ENCODE assay signal across 8 cellular contexts in genomic region chr15:63402498-63403253, GRCh38. TPM values are rescaled to one million over a fixed set of nuclear protein-coding genes. Genes with fewer than 3 reads are reported as not detected.
A peak's percentile ranks its signal among the peaks of the same experiment; 100 is the strongest.
DNase-seq lines count a peak whose midpoint lies in the region; ATAC-seq and TF ChIP-seq lines count a peak whose summit lies in the region.

No MANE protein-coding gene starts in this region.

- H3K27ac Mint-ChIP-seq in osteocyte (ENCODE audit: unreplicated experiment) = no peak overlapping the region

- no peak overlapping the region for H2AFZ ChIP-seq in IMR-90 (replicated peaks; ENCODE audit: low read length, poor library complexity)

- H4K20me1 ChIP-seq in IMR-90 (ENCODE audit: insufficient read depth, low read length) = no peaks in the 10 kb centered on the region

- H3K4me2 ChIP-seq in IMR-90 (ENCODE audit: low read depth, low read length) = no peak overlapping the region

- CTCF ChIA-PET in IMR-90 (lab: Yijun Ruan, JAX) = interaction anchor here (0.6 to 1.0 kb wide), 3 partner anchors 12 to 102 kb away, joined by 3 to 4 read pairs (median 3); no protein-coding TSS in a partner anchor

- H3K79me1 ChIP-seq in IMR-90 (ENCODE audit: low read depth in 1 of 2, low read length in 2 of 2) = no peaks in the 10 kb centered on the region

- no peak overlapping the region for H3K14ac ChIP-seq in IMR-90 (replicated peaks; ENCODE audit: low read depth, low read length)

- peaks cover 4% of the 10 kb centered on the region; the same call in 1 of the 2 replicates for H3K9me1 ChIP-seq in IMR-90 (ENCODE audit: insufficient read depth, low read length)

- no peaks in the 10 kb centered on the region for H3K9me3 Mint-ChIP-seq in osteocyte (ENCODE audit: unreplicated experiment)

- peak; percentile 77 for TF ChIP-seq CTCF in IMR-90 (conservative IDR thresholded peaks at IDR 0.05; ENCODE audit: low read depth, low read length)
- TF ChIP-seq CTCF in osteocyte (IDR thresholded peaks at IDR 0.05) = peak; percentile 73

- WGBS in IMR-90 (ENCODE audit: extremely low coverage in 2 of 2, insufficient read length in 1 of 2), 2 experiments = 61% methylated on average over 2 of the region's 7 CpGs; no CpG with 5 or more reads in 1 of the 2 experiments

- no peaks in the 10 kb centered on the region for H3K9me3 ChIP-seq in IMR-90 (ENCODE audit: control insufficient read depth, insufficient read depth, low read length)

- H3K4ac ChIP-seq in IMR-90 (ENCODE audit: low read depth, low read length) = peak overlapping the region; percentile 49

- peak overlapping the region; percentile 75; the same call in 1 of the 2 replicates for H2BK120ac ChIP-seq in IMR-90 (ENCODE audit: low read depth, low read length)

- no peak overlapping the region for H4K8ac ChIP-seq in IMR-90 (ENCODE audit: low read depth in 2 of 2, low read length in 2 of 2)

- H3K4me3 Mint-ChIP-seq in osteocyte (ENCODE audit: unreplicated experiment) = no peak overlapping the region

- peak overlapping the region; percentile 81; the same call in 1 of the 2 replicates for H4K5ac ChIP-seq in IMR-90 (ENCODE audit: low read depth, low read length)

- no peak overlapping the region; the same call in 1 of the 2 replicates for H2AK5ac ChIP-seq in IMR-90 (ENCODE audit: low read depth, low read length)

- H3K4me1 Mint-ChIP-seq in osteocyte (ENCODE audit: unreplicated experiment) = peaks cover 18% of the 10 kb centered on the region

- H3K27me3 Mint-ChIP-seq in osteocyte (ENCODE audit: unreplicated experiment) = no peaks in the 10 kb centered on the region

- ATAC-seq in IMR-90 (ENCODE audit: low read depth) (peak; percentile 76), SK-N-SH treated with all-trans-retinoic acid at 6 μM for 48 hours (peak; percentile 83), GM21381 (IDR thresholded peaks at IDR 0.05; ENCODE audit: unreplicated experiment) (no peak)

- H4K91ac ChIP-seq in IMR-90 (ENCODE audit: insufficient read depth, low read depth, low read length) = no peak overlapping the region

- no TSS peak for BruUV-seq in IMR-90 (replicated peaks; lab: Mats Ljungman, UMichigan)

- H3K18ac ChIP-seq in IMR-90 (ENCODE audit: low read depth, low read length) = peak overlapping the region; percentile 61; the same call in 1 of the 2 replicates

- no peaks in the 10 kb centered on the region for H3K36me3 Mint-ChIP-seq in osteocyte (ENCODE audit: unreplicated experiment)

- H2AK9ac ChIP-seq in IMR-90 (replicated peaks; ENCODE audit: low read depth, low read length, poor library complexity) = no peak overlapping the region

- H2BK15ac ChIP-seq in IMR-90 (ENCODE audit: low read depth, low read length) = peak overlapping the region; percentile 80; the same call in 1 of the 3 replicates

- peaks cover 7% of the 10 kb centered on the region; the same call in 1 of the 2 replicates for H3K4me1 ChIP-seq in IMR-90 (ENCODE audit: control insufficient read depth, insufficient read depth, low read length)

- H3K27ac ChIP-seq in IMR-90 (ENCODE audit: insufficient read depth, low read length) = no peak overlapping the region

- in situ Hi-C loops in IMR-90 (cut with MboI; ENCODE audit: low sequenced_read_pairs) = loop anchor here (5.0 to 25.0 kb wide), 2 partner anchors 115 to 240 kb away; partner anchors contain the start of gene RPS27L

- POLR2A ChIA-PET in IMR-90 (lab: Charles Lee; ENCODE audit: unreplicated experiment) = no interaction called here

- no peak overlapping the region for H3K56ac ChIP-seq in IMR-90 (ENCODE audit: extremely low read depth, insufficient read depth, low read length)

- dilution Hi-C loops in IMR-90 (cut with HindIII; ENCODE audit: low sequenced_read_pairs, unreplicated experiment) = no loop called here

- TF ChIP-seq RAD21 in IMR-90 (IDR thresholded peaks at IDR 0.05; ENCODE audit: low read length) = peak; percentile 79

- no peak for TF ChIP-seq POLR2A in IMR-90 (IDR thresholded peaks at IDR 0.05; ENCODE audit: low read depth, low read length)

- peak overlapping the region; percentile 75; the same call in 1 of the 2 replicates for H2BK20ac ChIP-seq in IMR-90 (ENCODE audit: low read depth, low read length)

- intact Hi-C loops in IMR-90 (cut with micrococcal nuclease) = loop anchor here (1.0 to 10.0 kb wide), 4 partner anchors 114 to 354 kb away; partner anchors contain the start of gene RPS27L

- H2BK5ac ChIP-seq in IMR-90 (ENCODE audit: low read depth, low read length, poor library complexity, severe bottlenecking) = no peak overlapping the region

- no peaks in the 10 kb centered on the region for H3K27me3 ChIP-seq in IMR-90 (ENCODE audit: control insufficient read depth, insufficient read depth, low read length)

- no peak overlapping the region for H3K23ac ChIP-seq in IMR-90 (ENCODE audit: low read depth, low read length)

- H3K4me3 ChIP-seq in IMR-90 (ENCODE audit: insufficient read depth, low read depth, low read length) = no peak overlapping the region

- DNase-seq in D341Med (ENCODE audit: low spot score) (peak; percentile 45), IMR-90 (peak; percentile 57), fibroblast of peridontal ligament (ENCODE audit: extremely low read depth) (peak; percentile 73), osteocyte (ENCODE audit: extremely low spot score, unreplicated experiment) (no peak), COLO668 (lab: John Stamatoyannopoulos, UW; ENCODE audit: unreplicated experiment) (no peak)
- no peak for DNase-seq in activated effector memory CD4-positive, alpha-beta T cell treated with anti-CD3 and anti-CD28 coated beads, Interleukin-2, amount 50 U/mL, for 16 hours

- H3K36me3 ChIP-seq in IMR-90 (ENCODE audit: control insufficient read depth, insufficient read depth, low read length) = no peaks in the 10 kb centered on the region

- no peak overlapping the region for H3K9ac ChIP-seq in IMR-90 (ENCODE audit: low read depth, low read length)

TF ChIP-seq in IMR-90, 13 proteins besides CTCF, POLR2A, EP300 and RAD21:
- TF ChIP-seq SMC3 (IDR thresholded peaks at IDR 0.05; ENCODE audit: low read depth, low read length) = peak; percentile 84
- no peak for TF ChIP-seq MAFK (IDR thresholded peaks at IDR 0.05; ENCODE audit: low read depth, low read length)
- TF ChIP-seq BHLHE40 (IDR thresholded peaks at IDR 0.05; ENCODE audit: low read depth, low read length) = no peak
- no peak for TF ChIP-seq NFE2L2 (IDR thresholded peaks at IDR 0.05; ENCODE audit: low read depth, low read length)

TF ChIP-seq in SK-N-SH treated with all-trans-retinoic acid at 6 μM for 48 hours, 23 proteins besides CTCF, POLR2A, EP300 and RAD21:
- TF ChIP-seq OSR1 (CRISPR knock-in tag; IDR thresholded peaks at IDR 0.05) (no peak), PATZ1 (CRISPR knock-in tag; IDR thresholded peaks at IDR 0.05; ENCODE audit: borderline replicate concordance) (no peak), ZFP3 (CRISPR knock-in tag; IDR thresholded peaks at IDR 0.05) (no peak), ARNTL (CRISPR knock-in tag; IDR thresholded peaks at IDR 0.05; ENCODE audit: borderline replicate concordance, low read depth) (no peak), BACH2 (CRISPR knock-in tag; IDR thresholded peaks at IDR 0.05; ENCODE audit: borderline replicate concordance) (no peak), RARB (CRISPR knock-in tag; IDR thresholded peaks at IDR 0.05) (no peak)
- TF ChIP-seq, protein P1, sequence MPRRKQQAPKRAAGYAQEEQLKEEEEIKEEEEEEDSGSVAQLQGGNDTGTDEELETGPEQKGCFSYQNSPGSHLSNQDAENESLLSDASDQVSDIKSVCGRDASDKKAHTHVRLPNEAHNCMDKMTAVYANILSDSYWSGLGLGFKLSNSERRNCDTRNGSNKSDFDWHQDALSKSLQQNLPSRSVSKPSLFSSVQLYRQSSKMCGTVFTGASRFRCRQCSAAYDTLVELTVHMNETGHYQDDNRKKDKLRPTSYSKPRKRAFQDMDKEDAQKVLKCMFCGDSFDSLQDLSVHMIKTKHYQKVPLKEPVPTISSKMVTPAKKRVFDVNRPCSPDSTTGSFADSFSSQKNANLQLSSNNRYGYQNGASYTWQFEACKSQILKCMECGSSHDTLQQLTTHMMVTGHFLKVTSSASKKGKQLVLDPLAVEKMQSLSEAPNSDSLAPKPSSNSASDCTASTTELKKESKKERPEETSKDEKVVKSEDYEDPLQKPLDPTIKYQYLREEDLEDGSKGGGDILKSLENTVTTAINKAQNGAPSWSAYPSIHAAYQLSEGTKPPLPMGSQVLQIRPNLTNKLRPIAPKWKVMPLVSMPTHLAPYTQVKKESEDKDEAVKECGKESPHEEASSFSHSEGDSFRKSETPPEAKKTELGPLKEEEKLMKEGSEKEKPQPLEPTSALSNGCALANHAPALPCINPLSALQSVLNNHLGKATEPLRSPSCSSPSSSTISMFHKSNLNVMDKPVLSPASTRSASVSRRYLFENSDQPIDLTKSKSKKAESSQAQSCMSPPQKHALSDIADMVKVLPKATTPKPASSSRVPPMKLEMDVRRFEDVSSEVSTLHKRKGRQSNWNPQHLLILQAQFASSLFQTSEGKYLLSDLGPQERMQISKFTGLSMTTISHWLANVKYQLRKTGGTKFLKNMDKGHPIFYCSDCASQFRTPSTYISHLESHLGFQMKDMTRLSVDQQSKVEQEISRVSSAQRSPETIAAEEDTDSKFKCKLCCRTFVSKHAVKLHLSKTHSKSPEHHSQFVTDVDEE (CRISPR knock-in tag; IDR thresholded peaks at IDR 0.05) = no peak

RNA-seq across cellular contexts. Expression of gene CA12, which starts 21.0 kb away (rescaled TPM):
- total RNA-seq in IMR-90 (2012; rRNA removed) (33.7 and 36.4 TPM in 2 replicates), osteocyte (0.76 and 0.97 TPM in 2 replicates)
- polyA plus RNA-seq in IMR-90 (2012; rRNA removed) = 52.6 and 55.2 TPM in 2 replicates
- 26.4 and 51.5 TPM in 2 replicates for polyA plus RNA-seq in IMR-90 (2012; cell fraction: cytosol; rRNA removed)
- polyA plus RNA-seq in IMR-90 (2012; cell fraction: nucleus; rRNA removed; ENCODE audit: low replicate concordance) = 19.3 and 34.7 TPM in 2 replicates

Comparison
In these comparisons a context has a peak if more than half of its experiments do, and no peak if none do; other contexts are left out.
1. DNase-seq: peak in D341Med (single experiment), IMR-90 (single experiment) and fibroblast of peridontal ligament (single experiment); none in osteocyte (single experiment), activated effector memory CD4-positive, alpha-beta T cell treated with anti-CD3 and anti-CD28 coated beads, Interleukin-2, amount 50 U/mL, for 16 hours (single experiment) and COLO668 (single experiment).
2. RNA of gene CA12, which starts 21.0 kb away (total RNA-seq): 33.7 to 36.4 TPM in IMR-90; 0.76 to 0.97 TPM in osteocyte; every median in the first group is over 10 times any median in the second.